2 cellular contexts compared by ENCODE assay signal in genomic region chr2:79996709-79997108, GRCh38.
TF ChIP-seq lines count a peak whose summit lies in the region.

No MANE protein-coding gene starts in this region.

TF ChIP-seq in HepG2, 621 proteins besides CTCF, POLR2A, EP300 and RAD21:
- TF ChIP-seq SMARCC2 (IDR thresholded peaks at IDR 0.05) (no peak), ZNF275 (CRISPR knock-in tag; IDR thresholded peaks at IDR 0.05; ENCODE audit: borderline replicate concordance) (no peak), NFE2L2 (IDR thresholded peaks at IDR 0.05; ENCODE audit: low read length) (peak; percentile 53; the same call in 1 of the 2 replicates), ZNF414 (CRISPR knock-in tag; IDR thresholded peaks at IDR 0.05) (no peak)

TF ChIP-seq in IMR-90, 13 proteins besides CTCF, POLR2A, EP300 and RAD21:
- no peak for TF ChIP-seq BHLHE40 (IDR thresholded peaks at IDR 0.05; ENCODE audit: low read depth, low read length)
- TF ChIP-seq CEBPB (IDR thresholded peaks at IDR 0.05; ENCODE audit: low read depth, low read length) = no peak
- no peak for TF ChIP-seq MXI1 (IDR thresholded peaks at IDR 0.05; ENCODE audit: borderline replicate concordance, low read depth, low read length)
- no peak for TF ChIP-seq ELK1 (IDR thresholded peaks at IDR 0.05; ENCODE audit: borderline replicate concordance, low read depth, low read length)
- no peak for TF ChIP-seq FOS (IDR thresholded peaks at IDR 0.05; ENCODE audit: low read depth, low read length)
- TF ChIP-seq MAFK (IDR thresholded peaks at IDR 0.05; ENCODE audit: low read depth, low read length) = no peak
- no peak for TF ChIP-seq SMC3 (IDR thresholded peaks at IDR 0.05; ENCODE audit: low read depth, low read length)
- TF ChIP-seq NFE2L2 (IDR thresholded peaks at IDR 0.05; ENCODE audit: low read depth, low read length) = no peak
- TF ChIP-seq RFX5 (IDR thresholded peaks at IDR 0.05; ENCODE audit: low read depth, low read length) = no peak
- no peak for TF ChIP-seq CHD1 (IDR thresholded peaks at IDR 0.05; ENCODE audit: low read depth, low read length)
- TF ChIP-seq MAZ (IDR thresholded peaks at IDR 0.05; ENCODE audit: borderline replicate concordance, low read depth, low read length) = no peak
- no peak for TF ChIP-seq RCOR1 (IDR thresholded peaks at IDR 0.05; ENCODE audit: insufficient replicate concordance, low read length)
- no peak for TF ChIP-seq USF2 (IDR thresholded peaks at IDR 0.05; ENCODE audit: low read depth, low read length)
